ENCODE assay signal across 25 cellular contexts in genomic region chr3:194893121-194893979, GRCh38.
DNase-seq lines count a peak whose midpoint lies in the region; ATAC-seq, FAIRE-seq and TF ChIP-seq lines count a peak whose summit lies in the region.
"Had no signal": no experiment of that assay in that cellular context is flagged by ENCODE, and none has a peak within 500 bp of the region (broad histone marks: within the 10 kb centered on the region; RNA-seq: fewer than 3 reads in every experiment).

No MANE protein-coding gene starts in this region.

- H3K27me3 Mint-ChIP-seq in stimulated activated naive CD8-positive, alpha-beta T cell treated with anti-CD3 and anti-CD28 coated beads, Interleukin-15, Interleukin-2, amounts not matched to agents 100 ng/mL and 50 ng/mL, for 24 hours = peaks cover 18% of the 10 kb centered on the region

- H3K4me3 Mint-ChIP-seq in stimulated activated naive CD8-positive, alpha-beta T cell treated with anti-CD3 and anti-CD28 coated beads, Interleukin-15, Interleukin-2, amounts not matched to agents 100 ng/mL and 50 ng/mL, for 24 hours = no peak overlapping the region
- H3K4me3 Mint-ChIP-seq: CD4-positive, alpha-beta T cell; T-helper 2 cell treated with Interferon-gamma antibody and Interleukin-4, amounts not matched to agents 5 μg/mL and 100 μg/mL, for 36 hours; WTC11 had no signal

- ATAC-seq in left cardiac atrium = no peak
- ATAC-seq in HG03342 (IDR thresholded peaks at IDR 0.05; ENCODE audit: unreplicated experiment) = peak; percentile 49
- peak; percentile 47; the same call in 2 of the 3 replicates for ATAC-seq in GM12878
- ATAC-seq: gastrocnemius medialis, WTC11 had no signal

- H4K20me1 ChIP-seq in GM12878 (ENCODE audit: control insufficient read depth, insufficient read depth) = no peaks in the 10 kb centered on the region

- no TSS peak for BruUV-seq in GM12878 (replicated peaks; lab: Mats Ljungman, UMichigan)

- H3K9me3 ChIP-seq in right atrium auricular region (peaks cover 0 to 8% of the 10 kb centered on the region in 2 donors), GM12878 (replicated peaks; ENCODE audit: control insufficient read depth, insufficient read depth, low read length) (peaks cover 3% of the 10 kb centered on the region; the same call in 2 of the 3 replicates)
- H3K9me3 ChIP-seq: gastrocnemius medialis had no signal

- peaks cover 17% of the 10 kb centered on the region for H3K9me3 Mint-ChIP-seq in stimulated activated naive CD8-positive, alpha-beta T cell treated with anti-CD3 and anti-CD28 coated beads, Interleukin-15, Interleukin-2, amounts not matched to agents 100 ng/mL and 50 ng/mL, for 24 hours

- H3K36me3 ChIP-seq in right atrium auricular region (no peaks in the 10 kb centered on the region), GM12878 (ENCODE audit: control insufficient read depth in 2 of 2, insufficient read depth in 2 of 2, low read length in 1 of 2) (no peaks in the 10 kb centered on the region)
- H3K36me3 ChIP-seq: gastrocnemius medialis, tibial artery had no signal

- no peak for TF ChIP-seq POLR2A in GM12878 (IDR thresholded peaks at IDR 0.05; ENCODE audit: low read depth, low read length)

- in situ Hi-C loops in GM12878 (cut with MboI) = no loop called here

- peaks cover 13% of the 10 kb centered on the region for H3K4me1 Mint-ChIP-seq in stimulated activated naive CD8-positive, alpha-beta T cell treated with anti-CD3 and anti-CD28 coated beads, Interleukin-15, Interleukin-2, amounts not matched to agents 100 ng/mL and 50 ng/mL, for 24 hours (ENCODE audit: low read depth)
- H3K4me1 Mint-ChIP-seq: WTC11 had no signal

- H3K36me3 Mint-ChIP-seq in stimulated activated naive CD8-positive, alpha-beta T cell treated with anti-CD3 and anti-CD28 coated beads, Interleukin-15, Interleukin-2, amounts not matched to agents 100 ng/mL and 50 ng/mL, for 24 hours (ENCODE audit: low read depth) = peaks cover 4% of the 10 kb centered on the region

- DNase-seq in right atrium auricular region (ENCODE audit: low spot score) (peak; percentile 11), left cardiac atrium (no peak), GM12878 (ENCODE audit: low read depth, low spot score) (peak; percentile 16), mucosa of gallbladder (ENCODE audit: low spot score) (no peak), NCI-H2196 (lab: John Stamatoyannopoulos, UW; ENCODE audit: unreplicated experiment) (no peak)
- DNase-seq: activated effector memory CD4-positive, alpha-beta T cell treated with anti-CD3 and anti-CD28 coated beads, Interleukin-2, amount 50 U/mL, for 16 hours; CD4-positive, alpha-beta T cell; gastrocnemius medialis; GDM1; GOT3; kidney; NCI-H1092 treated with DMSO at 0.1 percent for 48 hours; NCI-H2081; NK-92 treated with Interleukin-12 subunit alpha and Interleukin-12 subunit beta, amount 100 ng/mL, for 24 hours; RPMI8226; stimulated activated naive CD4-positive, alpha-beta T cell; tibial artery had no signal

- H3K4me1 ChIP-seq in right atrium auricular region (no peaks in the 10 kb centered on the region), GM12878 (ENCODE audit: control insufficient read depth, insufficient read depth, low read length) (peaks cover 5% of the 10 kb centered on the region; the same call in 1 of the 2 replicates)
- H3K4me1 ChIP-seq: gastrocnemius medialis, tibial artery had no signal

- H3K4me2 ChIP-seq in GM12878 (ENCODE audit: control insufficient read depth, insufficient read depth) = no peak overlapping the region
- H3K4me2 ChIP-seq: KMS-11 had no signal

- RAD21 ChIA-PET in GM12878 (lab: Charles Lee; ENCODE audit: unreplicated experiment) = no interaction called here

- H3K4me3 ChIP-seq in right atrium auricular region (no peak overlapping the region), GM12878 (no peak overlapping the region)
- H3K4me3 ChIP-seq: gastrocnemius medialis, lung, SK-N-MC, tibial artery had no signal

- WGBS in GM12878 (ENCODE audit: insufficient coverage, insufficient replicate concordance, low lambda C conversion rate, missing lambda C conversion rate) = 20% methylated on average over 4 of the region's 4 CpGs

- no peak for TF ChIP-seq EP300 in GM12878 (IDR thresholded peaks at IDR 0.05; ENCODE audit: borderline replicate concordance in 1 of 2, control insufficient read depth in 1 of 2, low read depth in 2 of 2, low read length in 2 of 2)

- no peaks in the 10 kb centered on the region for H3K27me3 ChIP-seq in right atrium auricular region
- no peaks in the 10 kb centered on the region for H3K27me3 ChIP-seq in GM12878 (replicated peaks in 1 of 2; ENCODE audit: control insufficient read depth in 2 of 2, insufficient read depth in 2 of 2, low read length in 1 of 2)
- H3K27me3 ChIP-seq: gastrocnemius medialis, tibial artery had no signal

- no peak overlapping the region for H3K9ac ChIP-seq in GM12878 (ENCODE audit: control insufficient read depth, insufficient read depth, low read length)
- H3K9ac ChIP-seq: KMS-11 had no signal

- no peak overlapping the region for H2AFZ ChIP-seq in GM12878 (ENCODE audit: control insufficient read depth, low read depth, low read length)

- no peak for TF ChIP-seq RAD21 in GM12878 (IDR thresholded peaks at IDR 0.05; ENCODE audit: insufficient read depth, low read depth, low read length)

- no peak overlapping the region for H3K27ac ChIP-seq in right atrium auricular region
- H3K27ac ChIP-seq in GM12878 (ENCODE audit: control insufficient read depth, insufficient read depth) = no peak overlapping the region
- H3K27ac ChIP-seq: gastrocnemius medialis, KMS-11, SK-N-MC, tibial artery had no signal

- H3K79me2 ChIP-seq in GM12878 (ENCODE audit: control insufficient read depth, insufficient read depth, low read length) = no peaks in the 10 kb centered on the region

- CTCF ChIA-PET in GM12878 (lab: Yijun Ruan, JAX) = no interaction called here

- SMC1A ChIA-PET in GM12878 (lab: Charles Lee; ENCODE audit: uncharacterized antibody, unreplicated experiment) = no interaction called here

- peak overlapping the region; percentile 71 for H3K27ac Mint-ChIP-seq in stimulated activated naive CD8-positive, alpha-beta T cell treated with anti-CD3 and anti-CD28 coated beads, Interleukin-15, Interleukin-2, amounts not matched to agents 100 ng/mL and 50 ng/mL, for 24 hours
- H3K27ac Mint-ChIP-seq: CD4-positive, alpha-beta T cell; T-helper 2 cell treated with Interferon-gamma antibody and Interleukin-4, amounts not matched to agents 5 μg/mL and 100 μg/mL, for 36 hours; WTC11 had no signal

- POLR2A ChIA-PET in GM12878 (lab: Charles Lee) = no interaction called here

- no peak for TF ChIP-seq CTCF in right atrium auricular region (IDR thresholded peaks at IDR 0.05)
- TF ChIP-seq CTCF in GM12878 (IDR thresholded peaks at IDR 0.05 in 2 of 3, conservative IDR thresholded peaks at IDR 0.05 in 1 of 3; ENCODE audit: control insufficient read depth in 2 of 3, extremely low read depth in 1 of 3, insufficient read depth in 1 of 3, low read depth in 3 of 3, low read length in 3 of 3) = no peak

- no peak for FAIRE-seq in GM12878 (lab: Jason Lieb, UNC)
- FAIRE-seq: GM19239, kidney had no signal

- intact Hi-C loops in left cardiac atrium (cut with DNase I) = no loop called here
- intact Hi-C loops in GM12878 (cut with micrococcal nuclease; ENCODE audit: unreplicated experiment) = no loop called here

TF ChIP-seq in GM12878, 131 proteins besides CTCF, POLR2A, EP300 and RAD21:
- peak; percentile 96 for TF ChIP-seq JUNB (IDR thresholded peaks at IDR 0.05)
- TF ChIP-seq CBX3 (IDR thresholded peaks at IDR 0.05; ENCODE audit: borderline replicate concordance, low read depth) = no peak
- peak; percentile 24; the same call in 1 of the 2 replicates for TF ChIP-seq RUNX3 (IDR thresholded peaks at IDR 0.05; ENCODE audit: low read length)
- peak; percentile 62 for TF ChIP-seq NFIC (IDR thresholded peaks at IDR 0.05; ENCODE audit: low read depth, low read length)
- TF ChIP-seq IRF3 (IDR thresholded peaks at IDR 0.05) = no peak
- TF ChIP-seq IRF4 (IDR thresholded peaks at IDR 0.05; ENCODE audit: low read depth, low read length) = peak; percentile 64; the same call in 1 of the 2 replicates
- TF ChIP-seq BCL11A (IDR thresholded peaks at IDR 0.05; ENCODE audit: low read depth, low read length) = 0 out of 2 replicates have a peak, but pooled peaks have one; percentile 48
- peak; percentile 48; the same call in 1 of the 2 replicates for TF ChIP-seq ATF2 (IDR thresholded peaks at IDR 0.05; ENCODE audit: low read length)

Comparison
In these comparisons a context has a peak if more than half of its experiments do, and no peak if none do; other contexts are left out.
1. DNase-seq: peak in right atrium auricular region (single experiment) and GM12878 (single experiment); none in left cardiac atrium (single experiment), mucosa of gallbladder (single experiment) and NCI-H2196 (single experiment).
2. ATAC-seq: peak in HG03342 (single experiment) and GM12878 (single experiment); none in left cardiac atrium (0 of 2).